In the genomic region with DNA sequence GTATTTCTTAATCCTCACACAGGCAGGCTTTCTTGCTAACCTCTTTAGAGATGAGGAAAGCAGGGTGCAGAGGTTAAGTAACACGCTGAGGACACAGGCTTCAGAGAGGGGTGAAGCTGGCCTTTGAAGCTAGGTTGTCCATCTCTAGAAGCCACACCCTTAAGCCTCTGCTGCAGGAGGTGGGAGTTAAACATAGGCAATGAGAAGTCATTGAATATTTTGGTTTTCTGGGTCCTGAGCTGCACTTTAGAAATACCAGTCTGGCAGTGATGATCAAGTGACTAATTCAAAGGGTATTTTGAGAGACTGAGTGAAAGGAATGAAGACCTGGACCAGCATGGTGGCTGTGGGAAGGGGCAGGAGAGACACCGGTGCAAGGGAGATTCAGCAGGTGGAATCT, we compare ENCODE assay signal across 21 cellular contexts. TPM values are rescaled to one million over a fixed set of nuclear protein-coding genes. Genes with fewer than 3 reads are reported as not detected.
DNase-seq lines count a peak whose midpoint lies in the region; ATAC-seq, FAIRE-seq and TF ChIP-seq lines count a peak whose summit lies in the region.
"Had no signal": no experiment of that assay in that cellular context is flagged by ENCODE, and none has a peak within 500 bp of the region (broad histone marks: within the 10 kb centered on the region; RNA-seq: fewer than 3 reads in every experiment).

No MANE protein-coding gene starts in this region.

- TF ChIP-seq CTCF in A549 (IDR thresholded peaks at IDR 0.05) = no peak
- TF ChIP-seq CTCF in IMR-90 (conservative IDR thresholded peaks at IDR 0.05; ENCODE audit: low read depth, low read length) = no peak
- no peak for TF ChIP-seq CTCF in choroid plexus epithelial cell (conservative IDR thresholded peaks at IDR 0.05; ENCODE audit: low read depth, low read length)
- TF ChIP-seq CTCF in left lung (IDR thresholded peaks at IDR 0.05) = no peak
- TF ChIP-seq CTCF in tibial artery (IDR thresholded peaks at IDR 0.05) = no peak

- H3K4ac ChIP-seq in IMR-90 (ENCODE audit: low read depth, low read length) = peak overlapping the region; percentile 83

- H3K27ac ChIP-seq in A549 (peak overlapping the region; percentile 45 to 70; a peak in 5 of 6 replicates), IMR-90 (ENCODE audit: insufficient read depth, low read length) (no peak overlapping the region; the same call in 1 of the 2 replicates), left lung (peak overlapping the region; percentile 26 to 75), tibial artery (no peak overlapping the region)
- H3K27ac ChIP-seq: PC-9 had no signal

- intact Hi-C loops in IMR-90 (cut with micrococcal nuclease) (loop anchor here (10.0 kb wide), 1 partner anchor 812 kb away; no protein-coding TSS in a partner anchor), left lung (cut with DNase I) (no loop called here), tibial artery (cut with DNase I; ENCODE audit: low total_unique reads) (no loop called here)

- no peak overlapping the region for H3K56ac ChIP-seq in IMR-90 (ENCODE audit: extremely low read depth, insufficient read depth, low read length)

- 54% methylated on average over 2 of the region's 2 CpGs for WGBS in A549 (ENCODE audit: missing lambda C conversion rate)
- 100% methylated on average over 1 of the region's 2 CpGs; no CpG with 5 or more reads in 1 of the 2 experiments for WGBS in IMR-90 (ENCODE audit: extremely low coverage in 2 of 2, insufficient read length in 1 of 2), 2 experiments

- dilution Hi-C loops in IMR-90 (cut with HindIII; ENCODE audit: low sequenced_read_pairs, unreplicated experiment) = no loop called here

- peak overlapping the region; percentile 63 for H2AFZ ChIP-seq in IMR-90 (replicated peaks; ENCODE audit: low read length, poor library complexity)
- H2AFZ ChIP-seq: PC-9 had no signal

- H2BK20ac ChIP-seq in IMR-90 (ENCODE audit: low read depth, low read length) = peak overlapping the region; percentile 90

- H3K23ac ChIP-seq in IMR-90 (ENCODE audit: low read depth, low read length) = peak overlapping the region; percentile 31; the same call in 1 of the 2 replicates

- TF ChIP-seq EP300 in A549 (IDR thresholded peaks at IDR 0.05) = no peak

- H4K91ac ChIP-seq in IMR-90 (ENCODE audit: insufficient read depth, low read depth, low read length) = peak overlapping the region; percentile 53

- CTCF ChIA-PET in A549 (lab: Yijun Ruan, JAX) (no interaction called here), IMR-90 (lab: Yijun Ruan, JAX) (interaction anchor here (1.2 kb wide), 1 partner anchor 47 kb away, joined by 3 read pairs; no protein-coding TSS in a partner anchor)

- no peak overlapping the region for H2AK9ac ChIP-seq in IMR-90 (replicated peaks; ENCODE audit: low read depth, low read length, poor library complexity)

- peak overlapping the region in 1 of 2 experiments; percentile 31; a peak in 1 of 4 replicates for H4K8ac ChIP-seq in IMR-90 (ENCODE audit: low read depth in 2 of 2, low read length in 2 of 2)

- H3K4me3 ChIP-seq in A549 = no peak overlapping the region
- H3K4me3 ChIP-seq in IMR-90 (ENCODE audit: insufficient read depth, low read depth, low read length) = no peak overlapping the region
- no peak overlapping the region for H3K4me3 ChIP-seq in choroid plexus epithelial cell (ENCODE audit: low read depth, low read length)
- H3K4me3 ChIP-seq in left lung = no peak overlapping the region
- H3K4me3 ChIP-seq in tibial artery = no peak overlapping the region
- H3K4me3 ChIP-seq: PC-9 had no signal

- H3K18ac ChIP-seq in IMR-90 (ENCODE audit: low read depth, low read length) = no peak overlapping the region

- no peaks in the 10 kb centered on the region for H3K9me3 ChIP-seq in A549
- H3K9me3 ChIP-seq in IMR-90 (ENCODE audit: control insufficient read depth, insufficient read depth, low read length) = no peaks in the 10 kb centered on the region
- no peaks in the 10 kb centered on the region for H3K9me3 ChIP-seq in left lung
- H3K9me3 ChIP-seq in tibial artery = no peaks in the 10 kb centered on the region

- H2BK120ac ChIP-seq in IMR-90 (ENCODE audit: low read depth, low read length) = peak overlapping the region; percentile 86

- no peak overlapping the region for H4K5ac ChIP-seq in IMR-90 (ENCODE audit: low read depth, low read length)

- peak in 1 of 2 experiments; percentile 54; a peak in 2 of 6 replicates for ATAC-seq in A549
- peak; percentile 69 for ATAC-seq in IMR-90 (ENCODE audit: low read depth)
- ATAC-seq in left lung = peak; percentile 12
- ATAC-seq in GM21423 (IDR thresholded peaks at IDR 0.05; ENCODE audit: unreplicated experiment) = no peak
- ATAC-seq in GM21381 (IDR thresholded peaks at IDR 0.05; ENCODE audit: unreplicated experiment) = no peak
- ATAC-seq: activated T-cell treated with anti-CD3 and anti-CD28 coated beads, Interleukin-2, amount 50 U/mL, for 72 hours; T-helper 17 cell had no signal

- TF ChIP-seq POLR2A in A549 (IDR thresholded peaks at IDR 0.05; ENCODE audit: low read length) (no peak), IMR-90 (IDR thresholded peaks at IDR 0.05; ENCODE audit: low read depth, low read length) (no peak)

- H3K4me2 ChIP-seq in A549 = peak overlapping the region; percentile 34; the same call in 1 of the 3 replicates
- no peak overlapping the region; the same call in 1 of the 2 replicates for H3K4me2 ChIP-seq in IMR-90 (ENCODE audit: low read depth, low read length)
- H3K4me2 ChIP-seq: PC-9 had no signal

- POLR2A ChIA-PET in A549 (lab: Yijun Ruan, JAX) (no interaction called here), IMR-90 (lab: Charles Lee; ENCODE audit: unreplicated experiment) (no interaction called here)

- H2BK5ac ChIP-seq in IMR-90 (ENCODE audit: low read depth, low read length, poor library complexity, severe bottlenecking) = peak overlapping the region; percentile 17

- in situ Hi-C loops in IMR-90 (cut with MboI; ENCODE audit: low sequenced_read_pairs) = no loop called here

- BruUV-seq in IMR-90 (replicated peaks; lab: Mats Ljungman, UMichigan) = no TSS peak

- H4K20me1 ChIP-seq in IMR-90 (ENCODE audit: insufficient read depth, low read length) = no peaks in the 10 kb centered on the region

- H3K36me3 ChIP-seq in IMR-90 (ENCODE audit: control insufficient read depth, insufficient read depth, low read length) (no peaks in the 10 kb centered on the region), left lung (no peaks in the 10 kb centered on the region), tibial artery (no peaks in the 10 kb centered on the region)

- TF ChIP-seq RAD21 in A549 (conservative IDR thresholded peaks at IDR 0.05 in 1 of 2, IDR thresholded peaks at IDR 0.05 in 1 of 2) (no peak), IMR-90 (IDR thresholded peaks at IDR 0.05; ENCODE audit: low read length) (no peak)

- H3K27me3 ChIP-seq in IMR-90 (ENCODE audit: control insufficient read depth, insufficient read depth, low read length) (no peaks in the 10 kb centered on the region), left lung (no peaks in the 10 kb centered on the region), tibial artery (no peaks in the 10 kb centered on the region)

- peak overlapping the region; percentile 24; the same call in 1 of the 3 replicates for H2BK15ac ChIP-seq in IMR-90 (ENCODE audit: low read depth, low read length)

- H3K4me1 ChIP-seq in A549 = peaks cover 32% of the 10 kb centered on the region
- peaks cover 22% of the 10 kb centered on the region for H3K4me1 ChIP-seq in IMR-90 (ENCODE audit: control insufficient read depth, insufficient read depth, low read length)
- peaks cover 38 to 83% of the 10 kb centered on the region in 2 donors for H3K4me1 ChIP-seq in left lung
- peaks cover 0 to 35% (median 8%) of the 10 kb centered on the region in 4 donors for H3K4me1 ChIP-seq in tibial artery

- DNase-seq in A549 (ENCODE audit: low read depth in 1 of 2, low spot score in 1 of 2) = no peak
- peak; percentile 50 for DNase-seq in IMR-90
- DNase-seq in choroid plexus epithelial cell (ENCODE audit: low read depth) = peak; percentile 47
- DNase-seq in left lung = no peak
- no peak for DNase-seq in D341Med (ENCODE audit: low spot score)
- DNase-seq in tibial artery = no peak
- DNase-seq: activated CD4-positive, CD25-positive, alpha-beta regulatory T cell treated with anti-CD3 and anti-CD28 coated beads, Interleukin-2, amount 50 U/mL, for 72 hours; activated T-cell treated with anti-CD3 and anti-CD28 coated beads, Interleukin-2, amount 50 U/mL, for 72 hours; amygdala; H9; hypothalamus; NCI-H1092; NCI-H446; nephron progenitor cell; PC-9; small intestine; substantia nigra; T-helper 17 cell had no signal

- H3K9ac ChIP-seq in IMR-90 (ENCODE audit: low read depth, low read length) = no peak overlapping the region

- peaks cover 22% of the 10 kb centered on the region for H3K9me1 ChIP-seq in IMR-90 (ENCODE audit: insufficient read depth, low read length)

- no peaks in the 10 kb centered on the region for H3K79me1 ChIP-seq in IMR-90 (ENCODE audit: low read depth in 1 of 2, low read length in 2 of 2)

- no peak for FAIRE-seq in A549 (lab: Jason Lieb, UNC)
- FAIRE-seq: D721Med, small intestine had no signal

- peak overlapping the region; percentile 37; the same call in 1 of the 2 replicates for H2AK5ac ChIP-seq in IMR-90 (ENCODE audit: low read depth, low read length)

- H3K14ac ChIP-seq in IMR-90 (replicated peaks; ENCODE audit: low read depth, low read length) = peak overlapping the region; percentile 71

TF ChIP-seq in A549, 52 proteins besides CTCF, POLR2A, EP300 and RAD21 (continues in another document):
- TF ChIP-seq BHLHE40 (IDR thresholded peaks at IDR 0.05; ENCODE audit: low read depth, low read length) = no peak
- no peak for TF ChIP-seq POLR2AphosphoS2 (conservative IDR thresholded peaks at IDR 0.05; ENCODE audit: low read length)
- no peak for TF ChIP-seq ZSCAN20 (CRISPR knock-in tag; IDR thresholded peaks at IDR 0.05)
- TF ChIP-seq ZNF302 (CRISPR knock-in tag; IDR thresholded peaks at IDR 0.05) = no peak

TF ChIP-seq in IMR-90, 13 proteins besides CTCF, POLR2A, EP300 and RAD21 (continues in another document):
- TF ChIP-seq BHLHE40 (IDR thresholded peaks at IDR 0.05; ENCODE audit: low read depth, low read length) = no peak
- no peak for TF ChIP-seq CHD1 (IDR thresholded peaks at IDR 0.05; ENCODE audit: low read depth, low read length)
- TF ChIP-seq NFE2L2 (IDR thresholded peaks at IDR 0.05; ENCODE audit: low read depth, low read length) = no peak
- no peak for TF ChIP-seq RCOR1 (IDR thresholded peaks at IDR 0.05; ENCODE audit: insufficient replicate concordance, low read length)
- TF ChIP-seq MXI1 (IDR thresholded peaks at IDR 0.05; ENCODE audit: borderline replicate concordance, low read depth, low read length) = no peak

RNA-seq across cellular contexts. Expression of gene KCNJ15, which starts 9.9 kb away (rescaled TPM):
- polyA plus RNA-seq in A549 (2011; rRNA removed) (0.19 and 0.30 TPM in 2 replicates), A549 (2017; fragmentation: RNase III; extraction: RNeasy Plus Mini Kit Qiagen cat#74134 plus additional on column Dnase treatment) (0.05 to 0.30 TPM in 2 of 3 replicates, not detected in the other), IMR-90 (2012; rRNA removed) (0.07 TPM in 1 of 2 replicates, not detected in the other)
- polyA plus RNA-seq in A549 (2012; cell fraction: cytosol; rRNA removed) = 0.01 and 0.08 TPM in 2 replicates
- polyA plus RNA-seq in A549 (2012; cell fraction: nucleus; rRNA removed) = 0.05 TPM in 1 of 2 replicates, not detected in the other
- polyA minus RNA-seq in A549 (2011; rRNA and poly(A)+ RNA removed) = 0.29 and 0.54 TPM in 2 replicates
- total RNA-seq in IMR-90 (2012; rRNA removed) (under 0.01 TPM in 2 replicates), left lung (100 to 1,000 TPM in 1 of 2 donors, 10 to 100 TPM in 1; 87.3 to 103 TPM)
- not detected in 2 replicates for polyA plus RNA-seq in IMR-90 (2012; cell fraction: cytosol; rRNA removed)
- polyA plus RNA-seq in IMR-90 (2012; cell fraction: nucleus; rRNA removed; ENCODE audit: low replicate concordance) = 0.11 TPM in 1 of 2 replicates, not detected in the other
- total RNA-seq: H9, PC-9 had no signal

Comparison
In these comparisons a context has a peak if more than half of its experiments do, and no peak if none do; other contexts are left out.
1. ATAC-seq: peak in IMR-90 (single experiment) and left lung (single experiment); none in GM21423 (single experiment) and GM21381 (single experiment).
2. DNase-seq: peak in IMR-90 (single experiment) and choroid plexus epithelial cell (single experiment); none in A549 (0 of 2), left lung (0 of 2), D341Med (single experiment) and tibial artery (0 of 2).
3. H3K27ac ChIP-seq: peak in A549 (2 of 2) and left lung (2 of 2); none in IMR-90 (single experiment) and tibial artery (0 of 2).
4. RNA of gene KCNJ15, which starts 9.9 kb away (total RNA-seq): 87.3 to 103 TPM in left lung; under 0.01 TPM in IMR-90; every median in the first group is over 10 times any median in the second.